ENCODE assay signal across 8 cellular contexts in genomic region chr17:70622382-70623260, GRCh38.
DNase-seq lines count a peak whose midpoint lies in the region; ATAC-seq and TF ChIP-seq lines count a peak whose summit lies in the region.

No MANE protein-coding gene starts in this region.

- peaks cover 0 to 17% (median 3%) of the 10 kb centered on the region in 6 donors for H3K4me1 ChIP-seq in spleen

- no peaks in the 10 kb centered on the region for H3K9me3 ChIP-seq in spleen

- H3K27ac ChIP-seq in angular gyrus (ENCODE audit: low read depth, low read length) (peak overlapping the region; percentile 72), substantia nigra (ENCODE audit: low read depth, low read length, poor library complexity, severe bottlenecking) (peak overlapping the region; percentile 89), spleen (peak overlapping the region in 1 of 8 donors; percentile 0)

- DNase-seq in stimulated activated CD4-positive, alpha-beta T cell treated with anti-CD3 and anti-CD28 coated beads, Interleukin-1b, Interleukin-23, amount 100 ng/mL, for 48 hours, result peak; percentile 6
- no peak for DNase-seq in stimulated activated CD4-positive, alpha-beta T cell treated with anti-CD3 and anti-CD28 coated beads, Interleukin-2, amount 100 ng/mL, for 48 hours
- DNase-seq in NCI-H2196 (lab: John Stamatoyannopoulos, UW; ENCODE audit: unreplicated experiment) (peak; percentile 46), iPS-NIHi7 (ENCODE audit: extremely low spot score) (peak; percentile 62), substantia nigra (lab: John Stamatoyannopoulos, UW) (peak in 44 of 49 donors; percentile 11 to 82 (median 57)), spleen (no peak)

- intact Hi-C loops in spleen (cut with DNase I; ENCODE audit: low total_unique reads), result no loop called here

- no peaks in the 10 kb centered on the region for H3K36me3 ChIP-seq in spleen

- no peaks in the 10 kb centered on the region for H3K27me3 ChIP-seq in spleen (replicated peaks in 1 of 7)

- WGBS in spleen, 5 donors, result 27 to 48% (median 33%) methylated on average over 12 of the region's 12 CpGs

- no peak for TF ChIP-seq POLR2A in spleen (IDR thresholded peaks at IDR 0.05)

- no peak for ATAC-seq in HG03045 (IDR thresholded peaks at IDR 0.05; ENCODE audit: unreplicated experiment)

- peak in 3 of 11 experiments; percentile 11 to 22 (median 21) for TF ChIP-seq CTCF in spleen (IDR thresholded peaks at IDR 0.05 in 8 of 11, conservative IDR thresholded peaks at IDR 0.05 in 3 of 11)

- H3K4me3 ChIP-seq in spleen, result peak overlapping the region in 1 of 8 donors; percentile 11

Comparison
In these comparisons a context has a peak if more than half of its experiments do, and no peak if none do; other contexts are left out.
1. DNase-seq: peak in stimulated activated CD4-positive, alpha-beta T cell treated with anti-CD3 and anti-CD28 coated beads, Interleukin-1b, Interleukin-23, amount 100 ng/mL, for 48 hours (single experiment), NCI-H2196 (single experiment), iPS-NIHi7 (single experiment) and substantia nigra (44 of 49); none in stimulated activated CD4-positive, alpha-beta T cell treated with anti-CD3 and anti-CD28 coated beads, Interleukin-2, amount 100 ng/mL, for 48 hours (0 of 2) and spleen (single experiment).